In the genomic region with DNA sequence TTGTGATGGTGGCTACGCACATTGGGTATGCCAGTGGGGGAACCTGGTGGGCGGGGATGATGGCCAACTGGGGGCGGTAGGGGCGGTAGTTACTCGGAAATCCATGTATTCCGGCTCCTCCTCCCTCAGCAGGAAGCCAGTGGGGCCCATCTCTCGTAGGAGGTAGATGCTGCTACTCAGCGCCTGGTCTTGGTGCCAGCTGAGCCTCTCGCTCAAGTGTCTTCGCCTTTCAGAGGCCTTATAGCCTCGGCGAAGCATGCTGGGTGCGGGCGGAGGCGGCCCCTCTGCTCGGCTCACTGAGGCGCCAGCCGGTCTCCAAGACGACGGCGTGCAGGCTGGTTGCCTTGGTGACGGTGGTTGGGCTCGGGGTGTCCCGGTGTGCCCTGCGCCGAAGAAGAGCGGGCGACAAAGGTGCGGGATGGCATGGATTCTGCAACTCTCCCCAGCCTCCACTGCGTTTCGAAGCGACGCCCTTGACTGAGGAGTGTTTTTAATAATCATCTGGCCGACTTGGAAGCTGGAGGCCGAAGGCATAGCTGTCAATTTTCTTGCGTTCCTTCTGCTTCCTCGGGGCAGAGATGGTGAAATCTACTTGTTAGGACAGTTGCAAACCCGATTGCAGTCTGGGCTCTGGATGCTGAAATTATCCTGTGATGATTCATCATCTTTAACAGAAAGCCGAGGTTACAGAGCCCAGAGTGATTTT, we compare ENCODE assay signal across 8 cellular contexts. TPM values are rescaled to one million over a fixed set of nuclear protein-coding genes. Genes with fewer than 3 reads are reported as not detected.
A peak's percentile ranks its signal among the peaks of the same experiment; 100 is the strongest.
DNase-seq lines count a peak whose midpoint lies in the region; ATAC-seq, FAIRE-seq and TF ChIP-seq lines count a peak whose summit lies in the region.

A gene with protein sequence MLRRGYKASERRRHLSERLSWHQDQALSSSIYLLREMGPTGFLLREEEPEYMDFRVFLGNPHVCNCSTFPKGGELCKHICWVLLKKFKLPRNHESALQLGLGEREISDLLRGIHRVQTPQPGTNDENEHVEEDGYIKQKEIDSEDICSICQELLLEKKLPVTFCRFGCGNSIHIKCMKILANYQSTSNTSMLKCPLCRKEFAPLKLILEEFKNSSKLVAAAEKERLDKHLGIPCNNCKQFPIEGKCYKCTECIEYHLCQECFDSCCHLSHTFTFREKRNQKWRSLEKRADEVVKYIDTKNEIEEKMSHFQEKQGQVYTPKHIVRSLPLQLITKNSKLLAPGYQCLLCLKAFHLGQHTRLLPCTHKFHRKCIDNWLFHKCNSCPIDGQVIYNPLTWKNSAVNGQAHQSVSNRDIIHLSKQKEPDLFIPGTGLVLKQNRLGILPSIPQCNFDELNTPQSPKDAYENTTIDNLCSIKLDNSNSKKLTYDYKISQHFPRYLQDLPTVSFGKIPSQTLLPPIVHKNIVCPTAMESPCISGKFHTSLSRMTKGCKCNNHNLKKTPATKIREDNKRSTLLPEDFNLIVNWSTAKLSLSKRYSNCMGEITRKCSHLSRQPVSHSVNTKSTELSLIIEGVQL (minus strand): TSS at position 298 of the 706 bp plus-strand sequence. CDS start 40 bp downstream, at position 258.

- no peaks in the 10 kb centered on the region for H3K36me3 ChIP-seq in RWPE2 (ENCODE audit: low read depth)
- no peaks in the 10 kb centered on the region for H3K36me3 ChIP-seq in gastrocnemius medialis

- FAIRE-seq in HTR-8/SVneo (lab: Jason Lieb, UNC) (peak; percentile 85), RCC 7860 (lab: Jason Lieb, UNC) (no peak)

- no peak for TF ChIP-seq POLR2A in gastrocnemius medialis (IDR thresholded peaks at IDR 0.05)

- H3K27ac ChIP-seq in RWPE2 (ENCODE audit: poor library complexity, severe bottlenecking): no peak within 1 kb of the TSS
- peak within 1 kb of the TSS; percentile 87 for H3K27ac ChIP-seq in caudate nucleus (ENCODE audit: low read depth, low read length)
- no peak within 1 kb of the TSS for H3K27ac ChIP-seq in gastrocnemius medialis

- intact Hi-C loops in gastrocnemius medialis (cut with DNase I; ENCODE audit: low total_unique reads): no loop called here

- ATAC-seq in GM19397 (IDR thresholded peaks at IDR 0.05; ENCODE audit: unreplicated experiment) (peak; percentile 94), RWPE2 (ENCODE audit: low read depth) (peak; percentile 91), gastrocnemius medialis (peak; percentile 60 to 68)

- H3K27me3 ChIP-seq in RWPE2 (ENCODE audit: insufficient read depth, poor library complexity, severe bottlenecking) (no peaks in the 10 kb centered on the region), gastrocnemius medialis (no peaks in the 10 kb centered on the region)

- in situ Hi-C loops in gastrocnemius medialis (cut with MboI; ENCODE audit: low sequenced_read_pairs in 4 of 4): no loop called here

- DNase-seq in AG20443 (ENCODE audit: low spot score) (peak; percentile 82), HTR-8/SVneo (ENCODE audit: insufficient read length, low spot score) (peak; percentile 70), RWPE2 (ENCODE audit: low spot score) (peak; percentile 67), caudate nucleus (lab: John Stamatoyannopoulos, UW) (peak in 60 of 61 donors; percentile 4 to 93 (median 66)), inferior parietal cortex (ENCODE audit: extremely low spot score) (peak; percentile 62), gastrocnemius medialis (peak; percentile 14 to 41), RCC 7860 (ENCODE audit: low spot score) (no peak)

- H3K9me3 ChIP-seq in RWPE2 (ENCODE audit: severe bottlenecking): no peaks in the 10 kb centered on the region
- no peaks in the 10 kb centered on the region for H3K9me3 ChIP-seq in gastrocnemius medialis

- H3K4me3 ChIP-seq in RWPE2 (ENCODE audit: severe bottlenecking) (peak within 1 kb of the TSS; percentile 28), gastrocnemius medialis (peak within 1 kb of the TSS; percentile 31 to 50 (median 40))

- H3K4me1 ChIP-seq in RWPE2 (ENCODE audit: insufficient read depth, poor library complexity, severe bottlenecking): no peaks in the 10 kb centered on the region
- no peaks in the 10 kb centered on the region for H3K4me1 ChIP-seq in gastrocnemius medialis

- TF ChIP-seq CTCF in RWPE2 (IDR thresholded peaks at IDR 0.05; ENCODE audit: poor library complexity, severe bottlenecking): no peak
- no peak for TF ChIP-seq CTCF in gastrocnemius medialis (IDR thresholded peaks at IDR 0.05 in 4 of 5, conservative IDR thresholded peaks at IDR 0.05 in 1 of 5)

RNA-seq across cellular contexts. Expression of the gene that starts here (rescaled TPM):
- total RNA-seq in gastrocnemius medialis: not detected

Comparison
In these comparisons a context has a peak if more than half of its experiments do, and no peak if none do; other contexts are left out.
1. Peak in DNase-seq, ATAC-seq and H3K4me3 ChIP-seq in gastrocnemius medialis; RNA of the gene not detected or under 1 TPM.